17 cellular contexts compared by ENCODE assay signal in genomic region chr18:35611518-35611917, GRCh38. TPM values are rescaled to one million over a fixed set of nuclear protein-coding genes. Genes with fewer than 3 reads are reported as not detected.
DNase-seq lines count a peak whose midpoint lies in the region; FAIRE-seq and TF ChIP-seq lines count a peak whose summit lies in the region.
"Had no signal": no experiment of that assay in that cellular context is flagged by ENCODE, and none has a peak within 500 bp of the region (broad histone marks: within the 10 kb centered on the region; RNA-seq: fewer than 3 reads in every experiment).

No MANE protein-coding gene starts in this region.

- peak; percentile 25 for FAIRE-seq in D721Med (lab: Jason Lieb, UNC)
- FAIRE-seq: HTR-8/SVneo had no signal

- no peak for DNase-seq in D721Med (ENCODE audit: insufficient read length, low spot score)
- peak; percentile 8 to 9 for DNase-seq in NCI-H446 (lab: John Stamatoyannopoulos, UW)
- DNase-seq in astrocyte of the cerebellum (ENCODE audit: low read depth), result peak; percentile 67
- DNase-seq in myocyte (ENCODE audit: low read depth), result peak; percentile 29
- DNase-seq in stimulated activated CD4-positive, alpha-beta T cell treated with anti-CD3 and anti-CD28 coated beads, Interleukin-2, amount 100 ng/mL, for 48 hours, result no peak
- DNase-seq in Kasumi-1 (lab: John Stamatoyannopoulos, UW), result no peak
- DNase-seq in immature natural killer cell, result no peak
- DNase-seq: AML-193, COR-L47, DMS53, HCEC 1CT, NCI-H1417 treated with DMSO at 0.1 percent for 48 hours, NCI-H1930, NCI-H774, PC-9 had no signal

- no peak overlapping the region for H3K4me3 ChIP-seq in astrocyte of the cerebellum (ENCODE audit: low read depth, low read length)
- H3K4me3 ChIP-seq: PC-9 had no signal

- no peaks in the 10 kb centered on the region for H3K9me3 Mint-ChIP-seq in immature natural killer cell
- H3K9me3 Mint-ChIP-seq: CD14-positive monocyte had no signal

- H3K4me3 Mint-ChIP-seq in immature natural killer cell, result no peak overlapping the region
- H3K4me3 Mint-ChIP-seq: CD14-positive monocyte had no signal

- no peak overlapping the region for H3K27ac Mint-ChIP-seq in immature natural killer cell

- in situ Hi-C loops in astrocyte of the cerebellum (cut with HindIII; ENCODE audit: low sequenced_read_pairs), result no loop called here

- H3K27me3 Mint-ChIP-seq in immature natural killer cell (ENCODE audit: low read depth in 3 of 3), result no peaks in the 10 kb centered on the region

- H3K4me1 Mint-ChIP-seq in immature natural killer cell, result peaks cover 21 to 30% of the 10 kb centered on the region in 2 donors

- TF ChIP-seq CTCF in D721Med (IDR thresholded peaks at IDR 0.05; ENCODE audit: insufficient read depth, missing control alignments) (no peak), astrocyte of the cerebellum (IDR thresholded peaks at IDR 0.05; ENCODE audit: low read depth, low read length, missing control alignments) (no peak)

- no peaks in the 10 kb centered on the region for H3K36me3 Mint-ChIP-seq in immature natural killer cell

RNA-seq across cellular contexts. Expression of gene GALNT1, which starts 30.0 kb away (rescaled TPM):
- 92.5 and 95.4 TPM in 2 replicates for total RNA-seq in myocyte
- polyA plus RNA-seq in myocyte (2012), result 40.4 TPM
- 100 to 1,000 TPM in 1 of 3 donors, 10 to 100 TPM in 2; 28.5 to 112 (median 59.5) TPM for polyA plus RNA-seq in immature natural killer cell

Comparison
In these comparisons a context has a peak if more than half of its experiments do, and no peak if none do; other contexts are left out.
1. DNase-seq: peak in NCI-H446 (2 of 2), astrocyte of the cerebellum (single experiment) and myocyte (single experiment); none in D721Med (single experiment), stimulated activated CD4-positive, alpha-beta T cell treated with anti-CD3 and anti-CD28 coated beads, Interleukin-2, amount 100 ng/mL, for 48 hours (0 of 2), Kasumi-1 (0 of 2) and immature natural killer cell (0 of 3).